Comparison of ENCODE assay signal across 13 cellular contexts in genomic region chr6:146364816-146365594, GRCh38.
"Had no signal": no experiment of that assay in that cellular context is flagged by ENCODE, and none has a peak within 500 bp of the region (broad histone marks: within the 10 kb centered on the region; RNA-seq: fewer than 3 reads in every experiment).

No MANE protein-coding gene starts in this region.

- H3K9me3 Mint-ChIP-seq: activated CD4-positive, alpha-beta memory T cell treated with anti-CD3 and anti-CD28 coated beads for 36 hours; T-helper 1 cell treated with Interleukin-12 subunit alpha and Interleukin-12 subunit beta and Interleukin-4 antibody, amounts not matched to agents 30 μg/mL and 1 μg/mL, for 36 hours; WTC11 had no signal

- H3K4me1 ChIP-seq: lower lobe of right lung, tibial artery, uterus had no signal

- H3K36me3 Mint-ChIP-seq: activated CD4-positive, alpha-beta memory T cell treated with anti-CD3 and anti-CD28 coated beads for 36 hours; activated naive CD4-positive, alpha-beta T cell treated with anti-CD3 and anti-CD28 coated beads, Interleukin-2, amount 50 U/mL, for 72 hours; naive thymus-derived CD4-positive, alpha-beta T cell; WTC11 had no signal

- H3K4me3 ChIP-seq: lower lobe of right lung, tibial artery, uterus had no signal

- H3K4me3 Mint-ChIP-seq: activated CD4-positive, alpha-beta memory T cell treated with anti-CD3 and anti-CD28 coated beads for 36 hours; naive thymus-derived CD4-positive, alpha-beta T cell; T-helper 1 cell treated with Interleukin-12 subunit alpha and Interleukin-12 subunit beta and Interleukin-4 antibody, amounts not matched to agents 30 μg/mL and 1 μg/mL, for 36 hours; WTC11 had no signal

- H3K27ac Mint-ChIP-seq: activated CD4-positive, alpha-beta memory T cell treated with anti-CD3 and anti-CD28 coated beads for 36 hours; activated naive CD4-positive, alpha-beta T cell treated with anti-CD3 and anti-CD28 coated beads, Interleukin-2, amount 50 U/mL, for 72 hours; naive thymus-derived CD4-positive, alpha-beta T cell; T-helper 1 cell treated with Interleukin-12 subunit alpha and Interleukin-12 subunit beta and Interleukin-4 antibody, amounts not matched to agents 30 μg/mL and 1 μg/mL, for 36 hours; WTC11 had no signal

- H3K4me1 Mint-ChIP-seq: naive thymus-derived CD4-positive, alpha-beta T cell; WTC11 had no signal

- DNase-seq: activated CD4-positive, alpha-beta memory T cell treated with anti-CD3 and anti-CD28 coated beads for 36 hours; activated effector memory CD4-positive, alpha-beta T cell treated with anti-CD3 and anti-CD28 coated beads, Interleukin-2, amount 50 U/mL, for 16 hours; aorta; hippocampal formation; lower lobe of right lung; naive thymus-derived CD4-positive, alpha-beta T cell; posterior cingulate gyrus; stimulated activated CD4-positive, alpha-beta T cell treated with anti-CD3 and anti-CD28 coated beads, Interleukin-15, amount 100 ng/mL, for 24 hours; tibial artery; uterus had no signal

- H3K9me3 ChIP-seq: lower lobe of right lung, tibial artery, uterus had no signal

- H3K27ac ChIP-seq: lower lobe of right lung, tibial artery, uterus had no signal

- H3K27me3 Mint-ChIP-seq: activated CD4-positive, alpha-beta memory T cell treated with anti-CD3 and anti-CD28 coated beads for 36 hours had no signal

- H3K27me3 ChIP-seq: tibial artery, uterus had no signal

- H3K36me3 ChIP-seq: lower lobe of right lung, tibial artery, uterus had no signal
